15 cellular contexts compared by ENCODE assay signal in genomic region chr15:92614301-92614700, GRCh38. TPM values are rescaled to one million over a fixed set of nuclear protein-coding genes. Genes with fewer than 3 reads are reported as not detected.
DNase-seq lines count a peak whose midpoint lies in the region; ATAC-seq and TF ChIP-seq lines count a peak whose summit lies in the region.
"Had no signal": no experiment of that assay in that cellular context is flagged by ENCODE, and none has a peak within 500 bp of the region (broad histone marks: within the 10 kb centered on the region; RNA-seq: fewer than 3 reads in every experiment).

No MANE protein-coding gene starts in this region.

- TF ChIP-seq POLR2A in sigmoid colon (IDR thresholded peaks at IDR 0.05): no peak

- DNase-seq in LNCaP clone FGC (ENCODE audit: low read depth) (peak; percentile 100), NCI-H2196 treated with DMSO at 0.1 percent for 48 hours (lab: John Stamatoyannopoulos, UW; ENCODE audit: unreplicated experiment) (peak; percentile 21), left lobe of liver (ENCODE audit: low spot score) (peak; percentile 79), sigmoid colon (peak; percentile 28), MM.1S (no peak)
- DNase-seq: DMS 273 treated with DMSO at 0.1 percent for 48 hours, H9, IMR-90, Kasumi-1, MV-4-11, NCI-H1436 treated with DMSO at 0.1 percent for 48 hours, NCI-H526 treated with DMSO at 0.1 percent for 48 hours, PC-9 had no signal

- no peaks in the 10 kb centered on the region for H3K36me3 ChIP-seq in sigmoid colon
- H3K36me3 ChIP-seq in MM.1S (replicated peaks; ENCODE audit: insufficient read depth, low read length): peaks cover 3% of the 10 kb centered on the region; the same call in 1 of the 2 replicates

- H3K9me3 ChIP-seq in sigmoid colon: no peaks in the 10 kb centered on the region
- H3K9me3 ChIP-seq in MM.1S (replicated peaks; ENCODE audit: insufficient read depth, low read length): no peaks in the 10 kb centered on the region

- H3K79me2 ChIP-seq in MM.1S (ENCODE audit: low read length): 0 out of 2 replicates have a peak, but pooled peaks cover 4% of the 10 kb centered on the region

- H3K27me3 ChIP-seq in sigmoid colon (no peaks in the 10 kb centered on the region), MM.1S (replicated peaks; ENCODE audit: insufficient read depth, low read length) (no peaks in the 10 kb centered on the region)

- TF ChIP-seq CTCF in LNCaP clone FGC (IDR thresholded peaks at IDR 0.05; ENCODE audit: control insufficient read depth, extremely low read depth, insufficient read depth) (no peak), sigmoid colon (IDR thresholded peaks at IDR 0.05) (no peak), MM.1S (IDR thresholded peaks at IDR 0.05; ENCODE audit: low read length) (no peak)

- intact Hi-C loops in sigmoid colon (cut with DNase I): no loop called here

- no peaks in the 10 kb centered on the region for H3K9me2 ChIP-seq in MM.1S (replicated peaks; ENCODE audit: insufficient read depth, low read length)

- WGBS in sigmoid colon, 2 donors: 79 to 87% methylated on average over 4 of the region's 4 CpGs

- TF ChIP-seq EP300 in sigmoid colon (IDR thresholded peaks at IDR 0.05): no peak

- no peak overlapping the region for H2AFZ ChIP-seq in MM.1S (ENCODE audit: low read length)
- H2AFZ ChIP-seq: PC-9 had no signal

- H3K27ac ChIP-seq in sigmoid colon (no peak overlapping the region), MM.1S (ENCODE audit: low read length) (no peak overlapping the region)
- H3K27ac ChIP-seq: PC-9 had no signal

- no peaks in the 10 kb centered on the region for H4K20me1 ChIP-seq in MM.1S (ENCODE audit: insufficient read depth, low read length)

- H3K4me1 ChIP-seq in sigmoid colon: peaks cover 0 to 39% (median 30%) of the 10 kb centered on the region in 4 donors
- H3K4me1 ChIP-seq in MM.1S (ENCODE audit: low read length): no peaks in the 10 kb centered on the region

- no peaks in the 10 kb centered on the region for H3F3A ChIP-seq in MM.1S (ENCODE audit: insufficient read depth, low read length)

- ATAC-seq in left lobe of liver: peak; percentile 55
- no peak for ATAC-seq in HG02938 (IDR thresholded peaks at IDR 0.05; ENCODE audit: unreplicated experiment)
- no peak for ATAC-seq in HG02759 (IDR thresholded peaks at IDR 0.05; ENCODE audit: unreplicated experiment)

- no peak overlapping the region for H3K4me3 ChIP-seq in LNCaP clone FGC (ENCODE audit: low read depth, low read length)
- no peak overlapping the region for H3K4me3 ChIP-seq in sigmoid colon
- no peak overlapping the region for H3K4me3 ChIP-seq in MM.1S (ENCODE audit: low read length)
- H3K4me3 ChIP-seq: PC-9 had no signal

- H3K4me2 ChIP-seq in MM.1S (ENCODE audit: low read depth, low read length): no peak overlapping the region
- H3K4me2 ChIP-seq: PC-9 had no signal

- H3K9ac ChIP-seq in MM.1S (ENCODE audit: low read length): no peak overlapping the region

RNA-seq across cellular contexts. Expression of gene FAM174B, which starts 41.3 kb away (rescaled TPM):
- total RNA-seq in left lobe of liver: 4.3 TPM
- 10 to 100 TPM in 1 of 4 donors, 1 to 10 TPM in 3; 5.3 to 38.9 (median 6.1) TPM for total RNA-seq in sigmoid colon
- 10 to 100 TPM in 1 of 3 donors, 1 to 10 TPM in 2; 8.1 to 19.8 (median 9.5) TPM for polyA plus RNA-seq in sigmoid colon
